ENCODE assay signal across 10 cellular contexts in the genomic region with DNA sequence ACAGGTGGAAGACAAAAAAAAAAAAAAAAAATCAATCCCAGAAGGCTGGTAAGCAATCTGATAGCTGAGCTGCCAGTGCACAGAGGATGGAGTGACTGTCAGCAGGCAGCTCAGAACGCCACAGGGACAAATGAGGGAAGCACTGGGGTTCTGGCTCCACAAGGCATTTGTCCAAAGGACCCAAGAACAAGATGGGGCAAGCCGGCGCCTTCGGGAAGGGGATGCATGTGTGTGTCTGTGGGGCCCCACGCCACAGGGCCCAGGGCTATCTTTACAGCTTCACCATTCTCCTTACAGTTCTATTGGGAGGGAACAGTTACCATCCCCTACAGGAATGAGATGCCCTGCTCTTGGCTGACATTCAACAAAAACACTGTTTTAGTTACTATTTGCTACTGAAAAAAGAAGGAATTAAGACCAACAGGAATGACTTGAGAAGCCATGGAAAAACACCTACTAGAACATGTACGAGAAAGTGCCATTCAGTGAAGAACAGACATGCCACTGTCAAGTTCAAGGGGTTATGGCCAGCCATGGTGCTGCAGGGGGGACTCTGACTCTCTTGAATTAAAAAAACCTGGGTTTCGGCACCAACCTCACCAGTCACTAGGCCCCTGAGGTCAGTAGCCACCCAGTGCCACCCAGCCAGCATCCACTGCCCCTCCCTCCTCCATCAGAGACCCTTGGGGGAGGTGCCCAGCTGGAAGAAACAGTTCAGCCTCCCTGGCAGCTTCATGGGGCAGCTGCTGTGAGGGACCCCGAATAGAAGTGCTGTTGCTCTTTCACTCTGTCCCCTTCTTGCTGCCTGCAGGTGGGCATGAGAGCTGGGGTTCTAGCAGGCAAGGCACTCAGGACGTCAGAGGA. TPM values are rescaled to one million over a fixed set of nuclear protein-coding genes. Genes with fewer than 3 reads are reported as not detected.
DNase-seq lines count a peak whose midpoint lies in the region; ATAC-seq and TF ChIP-seq lines count a peak whose summit lies in the region.
"Had no signal": no experiment of that assay in that cellular context is flagged by ENCODE, and none has a peak within 500 bp of the region (broad histone marks: within the 10 kb centered on the region; RNA-seq: fewer than 3 reads in every experiment).

No MANE protein-coding gene starts in this region.

- BruUV-seq in OCI-LY7 (replicated peaks; lab: Mats Ljungman, UMichigan) = no TSS peak

- H3K9me3 ChIP-seq in OCI-LY7 (ENCODE audit: low read length) = no peaks in the 10 kb centered on the region
- H3K9me3 ChIP-seq: A549 had no signal

- no peaks in the 10 kb centered on the region for H3K27me3 Mint-ChIP-seq in activated CD4-positive, alpha-beta T cell treated with anti-CD3 and anti-CD28 coated beads, Interleukin-2, amount 10 ng/mL, durations not matched to agents 24 days and 14 days
- no peaks in the 10 kb centered on the region for H3K27me3 Mint-ChIP-seq in activated CD4-positive, alpha-beta memory T cell treated with anti-CD3 and anti-CD28 coated beads for 36 hours
- no peaks in the 10 kb centered on the region for H3K27me3 Mint-ChIP-seq in stimulated activated naive CD8-positive, alpha-beta T cell treated with anti-CD3 and anti-CD28 coated beads, Interleukin-15, amount 100 ng/mL, for 72 hours

- no peak for ATAC-seq in stimulated activated naive CD8-positive, alpha-beta T cell treated with anti-CD3 and anti-CD28 coated beads, Interleukin-15, amount 100 ng/mL, for 72 hours
- ATAC-seq: A549 had no signal

- DNase-seq in activated CD4-positive, alpha-beta T cell treated with anti-CD3 and anti-CD28 coated beads, Interleukin-2, amount 10 ng/mL, durations not matched to agents 24 days and 14 days = no peak
- no peak for DNase-seq in activated CD4-positive, alpha-beta T cell treated with anti-CD3 and anti-CD28 coated beads for 1 hour
- DNase-seq in activated CD4-positive, alpha-beta memory T cell treated with anti-CD3 and anti-CD28 coated beads for 36 hours = no peak
- DNase-seq in epithelial cell of prostate (ENCODE audit: low read depth, low spot score) (no peak), NCI-H1092 (lab: John Stamatoyannopoulos, UW) (no peak), OCI-LY7 (ENCODE audit: low spot score) (no peak), iPS-NIHi11 (ENCODE audit: low spot score) (no peak)
- DNase-seq in stimulated activated naive CD8-positive, alpha-beta T cell treated with anti-CD3 and anti-CD28 coated beads, Interleukin-15, amount 100 ng/mL, for 72 hours = no peak
- DNase-seq: hypothalamus had no signal

- peaks cover 84% of the 10 kb centered on the region for H3K36me3 Mint-ChIP-seq in activated CD4-positive, alpha-beta T cell treated with anti-CD3 and anti-CD28 coated beads, Interleukin-2, amount 10 ng/mL, durations not matched to agents 24 days and 14 days (ENCODE audit: low read depth)
- H3K36me3 Mint-ChIP-seq in activated CD4-positive, alpha-beta memory T cell treated with anti-CD3 and anti-CD28 coated beads for 36 hours = peaks cover 76% of the 10 kb centered on the region

- intact Hi-C loops in activated CD4-positive, alpha-beta T cell treated with anti-CD3 and anti-CD28 coated beads, Interleukin-2, amount 10 ng/mL, durations not matched to agents 24 days and 14 days (cut with micrococcal nuclease) = loop anchor here (5.0 to 10.0 kb wide), 2 partner anchors 493 to 634 kb away; no protein-coding TSS in a partner anchor
- intact Hi-C loops in activated CD4-positive, alpha-beta memory T cell treated with anti-CD3 and anti-CD28 coated beads for 36 hours (cut with micrococcal nuclease) = loop anchor here (2.0 kb wide), 1 partner anchor 79 kb away; no protein-coding TSS in a partner anchor
- intact Hi-C loops in OCI-LY7 (cut with micrococcal nuclease; ENCODE audit: unreplicated experiment) = no loop called here

- H3K9me2 ChIP-seq in OCI-LY7 (ENCODE audit: insufficient read depth, low read length) = no peaks in the 10 kb centered on the region

- H2AFZ ChIP-seq in OCI-LY7 (ENCODE audit: low read length) = no peak overlapping the region

- peak overlapping the region; percentile 74 for H3K4me3 Mint-ChIP-seq in activated CD4-positive, alpha-beta T cell treated with anti-CD3 and anti-CD28 coated beads, Interleukin-2, amount 10 ng/mL, durations not matched to agents 24 days and 14 days
- no peak overlapping the region for H3K4me3 Mint-ChIP-seq in activated CD4-positive, alpha-beta memory T cell treated with anti-CD3 and anti-CD28 coated beads for 36 hours
- H3K4me3 Mint-ChIP-seq in stimulated activated naive CD8-positive, alpha-beta T cell treated with anti-CD3 and anti-CD28 coated beads, Interleukin-15, amount 100 ng/mL, for 72 hours = peak overlapping the region; percentile 44 to 57

- no peaks in the 10 kb centered on the region for H3K4me1 ChIP-seq in OCI-LY7 (ENCODE audit: insufficient read depth, low read length, poor library complexity, severe bottlenecking)

- H3K27ac ChIP-seq in epithelial cell of prostate (peak overlapping the region; percentile 86), OCI-LY7 (ENCODE audit: low read depth, low read length, poor library complexity, severe bottlenecking) (no peak overlapping the region)

- peaks cover 97% of the 10 kb centered on the region for H3K36me3 ChIP-seq in OCI-LY7 (ENCODE audit: insufficient read depth, low read length)

- no peak overlapping the region for H3K4me2 ChIP-seq in OCI-LY7 (ENCODE audit: low read length)
- H3K4me2 ChIP-seq: A549 had no signal

- CTCF ChIA-PET in activated CD4-positive, alpha-beta memory T cell treated with anti-CD3 and anti-CD28 coated beads for 36 hours (lab: Charles Lee) = no interaction called here
- CTCF ChIA-PET in OCI-LY7 (lab: Charles Lee; ENCODE audit: unreplicated experiment) = no interaction called here

- TF ChIP-seq CTCF in OCI-LY7 (conservative IDR thresholded peaks at IDR 0.05; ENCODE audit: low read length) = no peak

- POLR2A ChIA-PET in activated CD4-positive, alpha-beta memory T cell treated with anti-CD3 and anti-CD28 coated beads for 36 hours (lab: Charles Lee) = interaction anchor here (0.6 to 1.1 kb wide), 4 partner anchors 9 to 20 kb away, joined by 3 to 5 read pairs (median 4); no protein-coding TSS in a partner anchor
- POLR2A ChIA-PET in OCI-LY7 (lab: Charles Lee) = no interaction called here

- no peak overlapping the region for H3K4me3 ChIP-seq in OCI-LY7 (ENCODE audit: low read depth, low read length, poor library complexity, severe bottlenecking)
- H3K4me3 ChIP-seq: A549 had no signal

- H3K27ac Mint-ChIP-seq in activated CD4-positive, alpha-beta T cell treated with anti-CD3 and anti-CD28 coated beads, Interleukin-2, amount 10 ng/mL, durations not matched to agents 24 days and 14 days = peak overlapping the region; percentile 94
- peak overlapping the region; percentile 92 for H3K27ac Mint-ChIP-seq in activated CD4-positive, alpha-beta memory T cell treated with anti-CD3 and anti-CD28 coated beads for 36 hours
- peak overlapping the region; percentile 5 to 95 for H3K27ac Mint-ChIP-seq in stimulated activated naive CD8-positive, alpha-beta T cell treated with anti-CD3 and anti-CD28 coated beads, Interleukin-15, amount 100 ng/mL, for 72 hours

- no peaks in the 10 kb centered on the region for H3K9me3 Mint-ChIP-seq in activated CD4-positive, alpha-beta T cell treated with anti-CD3 and anti-CD28 coated beads, Interleukin-2, amount 10 ng/mL, durations not matched to agents 24 days and 14 days
- H3K9me3 Mint-ChIP-seq in activated CD4-positive, alpha-beta memory T cell treated with anti-CD3 and anti-CD28 coated beads for 36 hours = no peaks in the 10 kb centered on the region
- H3K9me3 Mint-ChIP-seq in stimulated activated naive CD8-positive, alpha-beta T cell treated with anti-CD3 and anti-CD28 coated beads, Interleukin-15, amount 100 ng/mL, for 72 hours = no peaks in the 10 kb centered on the region

- no peaks in the 10 kb centered on the region for H3K79me2 ChIP-seq in OCI-LY7 (ENCODE audit: insufficient read depth, low read depth, low read length)

- H3K4me1 Mint-ChIP-seq in activated CD4-positive, alpha-beta T cell treated with anti-CD3 and anti-CD28 coated beads, Interleukin-2, amount 10 ng/mL, durations not matched to agents 24 days and 14 days = peaks cover 95% of the 10 kb centered on the region
- peaks cover 99% of the 10 kb centered on the region for H3K4me1 Mint-ChIP-seq in activated CD4-positive, alpha-beta memory T cell treated with anti-CD3 and anti-CD28 coated beads for 36 hours (ENCODE audit: low read depth)
- peaks cover 100% of the 10 kb centered on the region for H3K4me1 Mint-ChIP-seq in stimulated activated naive CD8-positive, alpha-beta T cell treated with anti-CD3 and anti-CD28 coated beads, Interleukin-15, amount 100 ng/mL, for 72 hours

- no peaks in the 10 kb centered on the region for H4K20me1 ChIP-seq in OCI-LY7 (ENCODE audit: insufficient read depth, low read length)

RNA-seq across cellular contexts. Expression of gene WDR1, which starts 18.5 kb away (rescaled TPM):
- 369 and 376 TPM in 2 replicates for total RNA-seq in activated CD4-positive, alpha-beta T cell treated with anti-CD3 and anti-CD28 coated beads, Interleukin-2, amount 10 ng/mL, durations not matched to agents 24 days and 14 days
- 100 to 1,000 TPM; 351 to 353 TPM for total RNA-seq in activated CD4-positive, alpha-beta memory T cell treated with anti-CD3 and anti-CD28 coated beads for 36 hours
- total RNA-seq in OCI-LY7 (2014; rRNA removed; shearing (Covaris generic)) = 77.6 and 85.0 TPM in 2 replicates
- total RNA-seq in OCI-LY7 (2022) = 134 and 152 TPM in 2 replicates
